Comparison of ENCODE assay signal across 9 cellular contexts in the genomic region with DNA sequence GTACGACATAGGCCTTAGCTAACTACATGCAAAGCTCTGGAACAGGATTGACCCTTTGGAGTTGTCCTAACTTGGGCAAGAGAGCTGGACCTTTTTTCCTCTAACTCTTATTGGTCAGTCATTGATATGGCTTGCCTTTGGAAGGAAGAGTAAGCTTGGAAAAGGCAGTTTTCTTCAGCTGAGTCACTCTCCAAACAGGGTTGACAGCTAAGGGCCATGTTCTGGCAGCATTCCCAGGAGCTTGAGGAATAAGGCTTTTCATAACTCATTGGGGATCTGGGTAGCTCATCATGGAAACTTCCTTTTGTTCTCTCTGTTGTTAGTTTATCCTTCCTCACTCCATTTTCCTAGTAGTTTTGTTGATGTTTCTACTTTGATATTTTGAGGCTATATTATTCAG. TPM values are rescaled to one million over a fixed set of nuclear protein-coding genes. Genes with fewer than 3 reads are reported as not detected.
DNase-seq lines count a peak whose midpoint lies in the region; ATAC-seq and TF ChIP-seq lines count a peak whose summit lies in the region.
"Had no signal": no experiment of that assay in that cellular context is flagged by ENCODE, and none has a peak within 500 bp of the region (broad histone marks: within the 10 kb centered on the region; RNA-seq: fewer than 3 reads in every experiment).

No MANE protein-coding gene starts in this region.

- H3K27me3 Mint-ChIP-seq in Caco-2 (ENCODE audit: insufficient read depth, unreplicated experiment): no peaks in the 10 kb centered on the region

- intact Hi-C loops in Caco-2 (cut with micrococcal nuclease; ENCODE audit: unreplicated experiment): no loop called here

- POLR2A ChIA-PET in Caco-2 (lab: Charles Lee): no interaction called here

- BruUV-seq in Caco-2 (replicated peaks; lab: Mats Ljungman, UMichigan): no TSS peak

- H2AFZ ChIP-seq in hepatocyte: no peak overlapping the region

- 83% methylated on average over 1 of the region's 1 CpG for WGBS in hepatocyte (ENCODE audit: low lambda C conversion rate, missing lambda C conversion rate)
- WGBS in tibial nerve, 2 donors: 74 to 80% methylated on average over 1 of the region's 1 CpG

- no peak overlapping the region for H3K4me2 ChIP-seq in hepatocyte

- no peaks in the 10 kb centered on the region for H3K9me2 ChIP-seq in hepatocyte (replicated peaks; ENCODE audit: insufficient read depth)

- H3K4me3 ChIP-seq in hepatocyte (no peak overlapping the region), tibial nerve (no peak overlapping the region), Caco-2 (ENCODE audit: low read depth, low read length) (no peak overlapping the region)

- no peaks in the 10 kb centered on the region for H3K79me2 ChIP-seq in hepatocyte

- H3K4me1 ChIP-seq in hepatocyte (ENCODE audit: insufficient read depth) (no peaks in the 10 kb centered on the region), tibial nerve (no peaks in the 10 kb centered on the region), Caco-2 (no peaks in the 10 kb centered on the region)

- no peaks in the 10 kb centered on the region for H3K9me3 Mint-ChIP-seq in Caco-2 (ENCODE audit: unreplicated experiment)
- H3K9me3 Mint-ChIP-seq in stimulated activated effector memory CD8-positive, alpha-beta T cell treated with anti-CD3 and anti-CD28 coated beads, Interleukin-12 subunit alpha, Interleukin-12 subunit beta, amount 100 ng/mL, for 72 hours: peaks cover 4% of the 10 kb centered on the region

- TF ChIP-seq POLR2A in tibial nerve (IDR thresholded peaks at IDR 0.05): no peak

- CTCF ChIA-PET in Caco-2 (lab: Charles Lee): interaction anchor here (0.7 to 1.3 kb wide), 3 partner anchors 26 to 275 kb away, joined by 5 to 6 read pairs (median 6); no protein-coding TSS in a partner anchor

- H3K4me3 Mint-ChIP-seq in Caco-2 (ENCODE audit: unreplicated experiment): no peak overlapping the region
- H3K4me3 Mint-ChIP-seq in stimulated activated effector memory CD8-positive, alpha-beta T cell treated with anti-CD3 and anti-CD28 coated beads, Interleukin-12 subunit alpha, Interleukin-12 subunit beta, amount 100 ng/mL, for 72 hours: no peak overlapping the region

- H3K36me3 Mint-ChIP-seq in Caco-2 (ENCODE audit: insufficient read depth, unreplicated experiment): no peaks in the 10 kb centered on the region
- H3K36me3 Mint-ChIP-seq in stimulated activated effector memory CD8-positive, alpha-beta T cell treated with anti-CD3 and anti-CD28 coated beads, Interleukin-12 subunit alpha, Interleukin-12 subunit beta, amount 100 ng/mL, for 72 hours: no peaks in the 10 kb centered on the region

- H3K36me3 ChIP-seq in hepatocyte (replicated peaks; ENCODE audit: insufficient read depth, low read depth): no peaks in the 10 kb centered on the region
- no peaks in the 10 kb centered on the region for H3K36me3 ChIP-seq in tibial nerve
- no peaks in the 10 kb centered on the region for H3K36me3 ChIP-seq in Caco-2 (ENCODE audit: control insufficient read depth, insufficient read depth, low read length)

- peaks cover 7% of the 10 kb centered on the region for H3K4me1 Mint-ChIP-seq in Caco-2 (ENCODE audit: low read depth, unreplicated experiment)
- no peaks in the 10 kb centered on the region for H3K4me1 Mint-ChIP-seq in stimulated activated effector memory CD8-positive, alpha-beta T cell treated with anti-CD3 and anti-CD28 coated beads, Interleukin-12 subunit alpha, Interleukin-12 subunit beta, amount 100 ng/mL, for 72 hours

- no peak overlapping the region for H3K27ac Mint-ChIP-seq in Caco-2 (ENCODE audit: unreplicated experiment)
- H3K27ac Mint-ChIP-seq in stimulated activated effector memory CD8-positive, alpha-beta T cell treated with anti-CD3 and anti-CD28 coated beads, Interleukin-12 subunit alpha, Interleukin-12 subunit beta, amount 100 ng/mL, for 72 hours: no peak overlapping the region

- ATAC-seq in stimulated activated effector memory CD8-positive, alpha-beta T cell treated with anti-CD3 and anti-CD28 coated beads, Interleukin-12 subunit alpha, Interleukin-12 subunit beta, amount 100 ng/mL, for 72 hours: no peak
- no peak for ATAC-seq in GM18502 (IDR thresholded peaks at IDR 0.05; ENCODE audit: poor library complexity, unreplicated experiment)

- H3K9me3 ChIP-seq in hepatocyte (ENCODE audit: low read depth): no peaks in the 10 kb centered on the region
- H3K9me3 ChIP-seq in tibial nerve: peaks cover 0 to 15% (median 4%) of the 10 kb centered on the region in 4 donors
- H3K9me3 ChIP-seq in Caco-2: no peaks in the 10 kb centered on the region; the same call in 1 of the 2 replicates

- peak; percentile 97 for DNase-seq in HT-29 (ENCODE audit: low spot score)
- peak; percentile 85 for DNase-seq in hepatocyte (ENCODE audit: low spot score)
- DNase-seq in tibial nerve (ENCODE audit: low spot score in 2 of 2): peak; percentile 72 to 84
- no peak for DNase-seq in Caco-2
- DNase-seq in stimulated activated effector memory CD8-positive, alpha-beta T cell treated with anti-CD3 and anti-CD28 coated beads, Interleukin-12 subunit alpha, Interleukin-12 subunit beta, amount 100 ng/mL, for 72 hours (ENCODE audit: low spot score in 2 of 2): no peak
- DNase-seq in UCSD-AML1 (lab: John Stamatoyannopoulos, UW; ENCODE audit: unreplicated experiment): no peak
- DNase-seq: activated CD4-positive, alpha-beta T cell treated with anti-CD3 and anti-CD28 coated beads, Interleukin-2, amount 50 U/mL, for 1 hour had no signal

- TF ChIP-seq CTCF in VCaP (conservative IDR thresholded peaks at IDR 0.05) (no peak), hepatocyte (IDR thresholded peaks at IDR 0.05; ENCODE audit: poor library complexity) (no peak), tibial nerve (IDR thresholded peaks at IDR 0.05) (no peak), Caco-2 (IDR thresholded peaks at IDR 0.05; ENCODE audit: insufficient read depth in 1 of 2, low read depth in 1 of 2, low read length in 1 of 2, severe bottlenecking in 1 of 2, unreplicated experiment in 1 of 2) (no peak)

- TF ChIP-seq EP300 in tibial nerve (IDR thresholded peaks at IDR 0.05): peak in 1 of 2 donors; percentile 48

- no peaks in the 10 kb centered on the region for H4K20me1 ChIP-seq in hepatocyte (ENCODE audit: insufficient read depth, poor library complexity, severe bottlenecking)

- H3K27ac ChIP-seq in VCaP (peak overlapping the region; percentile 6; the same call in 1 of the 2 replicates), hepatocyte (peak overlapping the region; percentile 60), tibial nerve (no peak overlapping the region)

- H3K27me3 ChIP-seq in hepatocyte (no peaks in the 10 kb centered on the region), tibial nerve (no peaks in the 10 kb centered on the region), Caco-2 (replicated peaks; ENCODE audit: control insufficient read depth, insufficient read depth, low read length) (no peaks in the 10 kb centered on the region)

RNA-seq across cellular contexts. Expression of a gene that starts 14.5 kb away (rescaled TPM):
- total RNA-seq in HT-29 (2014; rRNA removed; shearing (Covaris generic)): 76.1 and 76.5 TPM in 2 replicates
- total RNA-seq in hepatocyte (154 and 163 TPM in 2 replicates), tibial nerve (100 to 1,000 TPM in 2 of 4 donors, 10 to 100 TPM in 2; 63.9 to 152 (median 95.9) TPM), Caco-2 (2022) (37.2 and 40.9 TPM in 2 replicates)
- polyA plus RNA-seq in hepatocyte: 123 and 139 TPM in 2 replicates

Comparison
In these comparisons a context has a peak if more than half of its experiments do, and no peak if none do; other contexts are left out.
1. DNase-seq: peak in HT-29 (single experiment), hepatocyte (single experiment) and tibial nerve (2 of 2); none in Caco-2 (0 of 2), stimulated activated effector memory CD8-positive, alpha-beta T cell treated with anti-CD3 and anti-CD28 coated beads, Interleukin-12 subunit alpha, Interleukin-12 subunit beta, amount 100 ng/mL, for 72 hours (0 of 2) and UCSD-AML1 (single experiment).
2. H3K27ac ChIP-seq: peak in VCaP (single experiment) and hepatocyte (single experiment); none in tibial nerve (0 of 4).